1 cellular context compared by ENCODE assay signal in genomic region chr11:1559103-1559951, GRCh38.
TF ChIP-seq lines count a peak whose summit lies in the region.

No MANE protein-coding gene starts in this region.

TF ChIP-seq in GM12878, 131 proteins besides CTCF, POLR2A, EP300 and RAD21:
- TF ChIP-seq PRDM15 (CRISPR knock-in tag; IDR thresholded peaks at IDR 0.05) (no peak), TAF1 (IDR thresholded peaks at IDR 0.05; ENCODE audit: borderline replicate concordance, low read depth, low read length) (no peak), MYB (IDR thresholded peaks at IDR 0.05; ENCODE audit: borderline replicate concordance, low read depth, low read length) (no peak), USF1 (IDR thresholded peaks at IDR 0.05; ENCODE audit: borderline replicate concordance, extremely low read length, insufficient read depth, low read depth, low read length) (peak; percentile 36), POU2F2 (IDR thresholded peaks at IDR 0.05; ENCODE audit: borderline replicate concordance, low read depth, low read length) (peak; percentile 32; the same call in 1 of the 3 replicates), ZNF24 (IDR thresholded peaks at IDR 0.05) (no peak)
